Comparison of ENCODE assay signal across 14 cellular contexts in the genomic region with DNA sequence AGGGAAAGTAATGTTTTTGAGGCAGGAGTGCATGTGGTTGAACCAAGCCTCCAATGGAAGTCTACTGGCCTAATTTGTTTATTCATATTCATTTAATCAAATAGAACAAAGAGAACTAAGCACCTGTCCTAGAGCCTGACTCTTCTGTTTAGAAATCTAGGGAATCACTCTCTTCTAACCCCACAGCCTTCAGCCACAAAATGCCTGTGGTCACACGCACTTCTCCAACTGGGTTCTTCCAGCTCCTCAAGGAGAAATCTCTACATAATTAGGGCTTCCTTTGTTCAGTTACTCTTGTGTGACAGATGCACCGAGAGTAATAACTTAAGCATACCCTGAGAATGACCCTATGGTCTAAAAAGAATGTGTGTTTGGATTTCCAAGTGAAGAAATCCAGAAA.
A peak's percentile ranks its signal among the peaks of the same experiment; 100 is the strongest.
DNase-seq lines count a peak whose midpoint lies in the region; ATAC-seq and TF ChIP-seq lines count a peak whose summit lies in the region.
"Had no signal": no experiment of that assay in that cellular context is flagged by ENCODE, and none has a peak within 500 bp of the region (broad histone marks: within the 10 kb centered on the region; RNA-seq: fewer than 3 reads in every experiment).

No MANE protein-coding gene starts in this region.

- H3K27ac ChIP-seq in VCaP, result peak overlapping the region; percentile 41
- H3K27ac ChIP-seq in subcutaneous abdominal adipose tissue (ENCODE audit: low read depth, low read length), result peak overlapping the region; percentile 68
- no peak overlapping the region for H3K27ac ChIP-seq in endodermal cell (ENCODE audit: low read depth, low read length)
- H3K27ac ChIP-seq: SJCRH30, testis had no signal

- H3K9me3 Mint-ChIP-seq in activated CD4-positive, alpha-beta T cell treated with anti-CD3 and anti-CD28 coated beads, Interleukin-2, amount 10 ng/mL, durations not matched to agents 24 days and 14 days, result peaks cover 10% of the 10 kb centered on the region
- peaks cover 31% of the 10 kb centered on the region for H3K9me3 Mint-ChIP-seq in endodermal cell

- H3K9me3 ChIP-seq in subcutaneous abdominal adipose tissue (ENCODE audit: control insufficient read depth in 5 of 5, low read length in 5 of 5), result peaks cover 2 to 11% (median 4%) of the 10 kb centered on the region in 5 donors
- peaks cover 38% of the 10 kb centered on the region for H3K9me3 ChIP-seq in endodermal cell (ENCODE audit: control insufficient read depth, low read length)
- H3K9me3 ChIP-seq: testis had no signal

- intact Hi-C loops in activated CD4-positive, alpha-beta T cell treated with anti-CD3 and anti-CD28 coated beads, Interleukin-2, amount 10 ng/mL, durations not matched to agents 24 days and 14 days (cut with micrococcal nuclease), result no loop called here

- no peak overlapping the region for H3K4me3 Mint-ChIP-seq in activated CD4-positive, alpha-beta T cell treated with anti-CD3 and anti-CD28 coated beads, Interleukin-2, amount 10 ng/mL, durations not matched to agents 24 days and 14 days
- H3K4me3 Mint-ChIP-seq in endodermal cell, result no peak overlapping the region
- H3K4me3 Mint-ChIP-seq: activated B cell treated with CpG ODN at 0.5 μM for 24 hours had no signal

- no peak for DNase-seq in activated CD4-positive, alpha-beta T cell treated with anti-CD3 and anti-CD28 coated beads, Interleukin-2, amount 10 ng/mL, durations not matched to agents 24 days and 14 days
- DNase-seq in activated CD4-positive, alpha-beta T cell treated with anti-CD3 and anti-CD28 coated beads for 4 hours, result no peak
- DNase-seq in foreskin melanocyte (peak; percentile 49), endodermal cell (no peak), COLO829 (ENCODE audit: low spot score) (no peak)
- DNase-seq: activated B cell treated with CpG ODN at 0.5 μM for 24 hours, DMS153, NCI-H1436, SJCRH30 had no signal

- H3K27ac Mint-ChIP-seq in activated CD4-positive, alpha-beta T cell treated with anti-CD3 and anti-CD28 coated beads, Interleukin-2, amount 10 ng/mL, durations not matched to agents 24 days and 14 days, result peak overlapping the region; percentile 15
- H3K27ac Mint-ChIP-seq in endodermal cell, result no peak overlapping the region
- H3K27ac Mint-ChIP-seq: activated B cell treated with CpG ODN at 0.5 μM for 24 hours had no signal

- H3K27me3 Mint-ChIP-seq in activated CD4-positive, alpha-beta T cell treated with anti-CD3 and anti-CD28 coated beads, Interleukin-2, amount 10 ng/mL, durations not matched to agents 24 days and 14 days, result no peaks in the 10 kb centered on the region
- H3K27me3 Mint-ChIP-seq in endodermal cell (ENCODE audit: insufficient read depth), result peaks cover 1% of the 10 kb centered on the region

- H3K4me3 ChIP-seq in subcutaneous abdominal adipose tissue (ENCODE audit: low read depth in 1 of 5, low read length in 5 of 5) (no peak overlapping the region), endodermal cell (ENCODE audit: low read length) (no peak overlapping the region)
- H3K4me3 ChIP-seq: right atrium auricular region, SJCRH30, testis had no signal

- 80 to 98% methylated on average over 1 to 2 of the region's 2 CpGs for WGBS in endodermal cell (ENCODE audit: insufficient coverage in 1 of 2, insufficient read length in 1 of 2), 2 experiments

- peaks cover 56% of the 10 kb centered on the region for H3K4me1 Mint-ChIP-seq in activated CD4-positive, alpha-beta T cell treated with anti-CD3 and anti-CD28 coated beads, Interleukin-2, amount 10 ng/mL, durations not matched to agents 24 days and 14 days
- peaks cover 14% of the 10 kb centered on the region for H3K4me1 Mint-ChIP-seq in endodermal cell

- peak overlapping the region in 1 of 5 donors; percentile 61 for H3K9ac ChIP-seq in subcutaneous abdominal adipose tissue (ENCODE audit: low read length in 5 of 5)
- H3K9ac ChIP-seq in endodermal cell (ENCODE audit: extremely low read depth, low read length, poor library complexity, severe bottlenecking), result no peak overlapping the region

- ATAC-seq in HG02870 (IDR thresholded peaks at IDR 0.05; ENCODE audit: unreplicated experiment), result no peak

- no peaks in the 10 kb centered on the region for H3K36me3 ChIP-seq in subcutaneous abdominal adipose tissue (ENCODE audit: control insufficient read depth in 5 of 5, insufficient read depth in 5 of 5, low read length in 5 of 5)
- H3K36me3 ChIP-seq in endodermal cell (ENCODE audit: control insufficient read depth, insufficient read depth, low read length), result no peaks in the 10 kb centered on the region
- H3K36me3 ChIP-seq: right atrium auricular region, SJCRH30 had no signal

- peaks cover 4% of the 10 kb centered on the region for H3K36me3 Mint-ChIP-seq in activated CD4-positive, alpha-beta T cell treated with anti-CD3 and anti-CD28 coated beads, Interleukin-2, amount 10 ng/mL, durations not matched to agents 24 days and 14 days (ENCODE audit: low read depth)
- H3K36me3 Mint-ChIP-seq in endodermal cell (ENCODE audit: low read depth), result no peaks in the 10 kb centered on the region

- H3K4me1 ChIP-seq in subcutaneous abdominal adipose tissue (ENCODE audit: control insufficient read depth in 5 of 5, insufficient read depth in 5 of 5, low read length in 5 of 5) (peaks cover 11 to 45% (median 41%) of the 10 kb centered on the region in 5 donors), endodermal cell (ENCODE audit: control insufficient read depth, insufficient read depth, low read length) (peaks cover 7% of the 10 kb centered on the region)

- H3K27me3 ChIP-seq in subcutaneous abdominal adipose tissue (ENCODE audit: control insufficient read depth in 5 of 5, insufficient read depth in 4 of 5, low read length in 5 of 5) (no peaks in the 10 kb centered on the region), endodermal cell (ENCODE audit: control insufficient read depth, insufficient read depth, low read length, poor library complexity, severe bottlenecking) (no peaks in the 10 kb centered on the region)
- H3K27me3 ChIP-seq: right atrium auricular region, SJCRH30, testis had no signal

- TF ChIP-seq CTCF in VCaP (conservative IDR thresholded peaks at IDR 0.05) (no peak), endodermal cell (conservative IDR thresholded peaks at IDR 0.05) (no peak)
